In the genomic region with DNA sequence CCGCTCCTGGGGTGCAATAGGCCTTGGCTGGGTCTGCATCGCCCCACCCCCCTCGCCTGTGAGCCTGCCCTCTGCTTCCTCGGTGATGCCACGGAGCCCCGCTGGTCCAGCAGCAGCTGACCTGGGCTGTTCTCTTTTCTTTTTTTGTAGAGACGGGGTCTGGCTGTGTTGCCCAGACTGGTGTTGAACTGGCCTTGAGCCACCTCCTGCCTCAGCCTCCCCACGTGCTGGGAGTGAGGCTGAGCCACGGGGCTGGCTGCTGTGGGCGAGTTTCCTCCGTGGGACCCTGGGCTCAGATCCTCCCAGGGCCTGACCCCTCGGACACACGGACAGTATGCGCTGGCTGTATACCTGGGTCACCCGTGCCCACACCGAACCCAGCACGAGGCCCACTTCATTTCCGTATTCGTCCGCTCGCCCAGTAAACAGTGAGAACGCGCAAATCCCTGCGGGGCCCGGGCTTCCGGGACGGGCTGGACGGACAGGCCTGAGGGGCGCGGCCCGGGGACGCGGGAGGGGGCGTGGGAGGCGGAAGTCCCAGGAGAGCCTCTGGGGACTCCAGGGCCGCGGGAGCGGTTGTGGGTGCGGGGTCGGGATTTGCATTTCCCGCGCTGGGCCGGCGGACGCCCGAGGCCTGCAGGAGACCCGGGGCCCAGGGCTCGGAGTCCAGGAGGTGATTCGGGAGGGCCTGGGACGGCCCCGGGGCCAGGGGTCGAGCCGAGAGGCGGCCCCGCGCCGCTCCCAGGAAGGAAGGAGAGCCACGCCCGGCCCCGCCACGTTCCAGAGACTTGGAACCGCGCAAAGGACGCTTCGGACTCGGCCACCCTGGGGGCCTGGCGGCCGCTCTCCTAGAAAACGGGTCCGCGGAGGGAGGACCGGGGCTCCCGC, we compare ENCODE assay signal across 9 cellular contexts. TPM values are rescaled to one million over a fixed set of nuclear protein-coding genes. Genes with fewer than 3 reads are reported as not detected.
A peak's percentile ranks its signal among the peaks of the same experiment; 100 is the strongest.
DNase-seq lines count a peak whose midpoint lies in the region; ATAC-seq, FAIRE-seq and TF ChIP-seq lines count a peak whose summit lies in the region.
"Had no signal": no experiment of that assay in that cellular context is flagged by ENCODE, and none has a peak within 500 bp of the region (broad histone marks: within the 10 kb centered on the region; RNA-seq: fewer than 3 reads in every experiment).

No MANE protein-coding gene starts in this region.

- no peak for TF ChIP-seq EP300 in esophagus muscularis mucosa (IDR thresholded peaks at IDR 0.05)

- H3K4me3 ChIP-seq in esophagus muscularis mucosa, result peak overlapping the region; percentile 52 to 68 (median 59)
- H3K4me3 ChIP-seq: cardiac muscle cell had no signal

- H3K27me3 ChIP-seq in esophagus muscularis mucosa, result peaks cover 0 to 54% (median 11%) of the 10 kb centered on the region in 4 donors
- H3K27me3 ChIP-seq: cardiac muscle cell had no signal

- no peaks in the 10 kb centered on the region for H3K36me3 ChIP-seq in esophagus muscularis mucosa
- H3K36me3 ChIP-seq: cardiac muscle cell had no signal

- intact Hi-C loops in esophagus muscularis mucosa (cut with DNase I), result loop anchor here (10.0 kb wide), 1 partner anchor 304 kb away; no protein-coding TSS in a partner anchor
- intact Hi-C loops in posterior vena cava (cut with DNase I), result loop anchor here in 1 of 2 donors (10.0 kb wide), 1 partner anchor 314 kb away; no protein-coding TSS in a partner anchor
- intact Hi-C loops in head of caudate nucleus (cut with DNase I), result no loop called here

- peaks cover 11% of the 10 kb centered on the region for H3K36me3 Mint-ChIP-seq in effector memory CD8-positive, alpha-beta T cell (ENCODE audit: insufficient read depth)

- peak overlapping the region in 2 of 4 donors; percentile 31 to 53 for H3K27ac ChIP-seq in esophagus muscularis mucosa (replicated peaks in 1 of 4)
- H3K27ac ChIP-seq: cardiac muscle cell had no signal

- TF ChIP-seq POLR2A in GM12892 (IDR thresholded peaks at IDR 0.05; ENCODE audit: low read depth, low read length) (no peak), esophagus muscularis mucosa (IDR thresholded peaks at IDR 0.05; ENCODE audit: low read depth) (no peak)

- H3K27me3 Mint-ChIP-seq in effector memory CD8-positive, alpha-beta T cell, result peaks cover 6 to 11% of the 10 kb centered on the region in 2 donors

- H3K9me3 Mint-ChIP-seq in effector memory CD8-positive, alpha-beta T cell, result no peaks in the 10 kb centered on the region

- 81% methylated on average over 12 of the region's 73 CpGs for WGBS in esophagus muscularis mucosa

- peak; percentile 80 for ATAC-seq in HG03432 (IDR thresholded peaks at IDR 0.05; ENCODE audit: unreplicated experiment)
- no peak for ATAC-seq in effector memory CD8-positive, alpha-beta T cell (replicated peaks)

- peaks cover 0 to under 1% (median under 1%) of the 10 kb centered on the region in 4 donors for H3K9me3 ChIP-seq in esophagus muscularis mucosa

- peak; percentile 67 for DNase-seq in GM12892 (ENCODE audit: insufficient read length)
- no peak for DNase-seq in esophagus muscularis mucosa (ENCODE audit: extremely low spot score)
- DNase-seq in posterior vena cava (ENCODE audit: low spot score), result peak; percentile 89
- DNase-seq in effector memory CD8-positive, alpha-beta T cell, result no peak
- no peak for DNase-seq in NCI-H2227 (lab: John Stamatoyannopoulos, UW; ENCODE audit: unreplicated experiment)
- no peak for DNase-seq in head of caudate nucleus
- no peak for DNase-seq in NCI-H2196 (lab: John Stamatoyannopoulos, UW; ENCODE audit: unreplicated experiment)

- no peak for TF ChIP-seq CTCF in esophagus muscularis mucosa (IDR thresholded peaks at IDR 0.05)

- no peak for FAIRE-seq in GM12892 (lab: Jason Lieb, UNC)

- peaks cover 9 to 30% (median 21%) of the 10 kb centered on the region in 4 donors for H3K4me1 ChIP-seq in esophagus muscularis mucosa

- peak overlapping the region in 1 of 2 donors; percentile 23 for H3K4me3 Mint-ChIP-seq in effector memory CD8-positive, alpha-beta T cell

- peak overlapping the region in 1 of 2 donors; percentile 84 for H3K27ac Mint-ChIP-seq in effector memory CD8-positive, alpha-beta T cell

- H3K4me1 Mint-ChIP-seq in effector memory CD8-positive, alpha-beta T cell (ENCODE audit: low read depth in 2 of 2), result peaks cover 7 to 18% of the 10 kb centered on the region in 2 donors

RNA-seq across cellular contexts. Expression of gene DNAJB6, which starts 57.8 kb away (rescaled TPM):
- 57.1 TPM for polyA plus RNA-seq in GM12892 (2012; ENCODE audit: missing spikeins)
- total RNA-seq in esophagus muscularis mucosa (100 to 1,000 TPM; 103 to 151 (median 139) TPM), posterior vena cava (100 to 1,000 TPM; 105 to 118 TPM)

Comparison
In these comparisons a context has a peak if more than half of its experiments do, and no peak if none do; other contexts are left out.
1. DNase-seq: peak in GM12892 (single experiment) and posterior vena cava (single experiment); none in esophagus muscularis mucosa (single experiment), effector memory CD8-positive, alpha-beta T cell (0 of 3), NCI-H2227 (single experiment), head of caudate nucleus (0 of 42) and NCI-H2196 (single experiment).